ENCODE assay signal across 27 cellular contexts in genomic region chr2:100358554-100358953, GRCh38.
"Had no signal": no experiment of that assay in that cellular context is flagged by ENCODE, and none has a peak within 500 bp of the region (broad histone marks: within the 10 kb centered on the region; RNA-seq: fewer than 3 reads in every experiment).

No MANE protein-coding gene starts in this region.

- FAIRE-seq: urothelium cell line had no signal

- H3K9me3 ChIP-seq: suprapubic skin, testis, thoracic aorta, thyroid gland, transverse colon, upper lobe of right lung, vagina had no signal

- H3K4me1 ChIP-seq: stomach, suprapubic skin, testis, thyroid gland, tibial artery, tibial nerve, transverse colon, upper lobe of left lung, upper lobe of right lung, uterus, vagina had no signal

- H3K27ac ChIP-seq: stomach, suprapubic skin, testis, thoracic aorta, thyroid gland, tibial artery, tibial nerve, transverse colon, upper lobe of left lung, upper lobe of right lung, uterus, vagina had no signal

- H3K27me3 ChIP-seq: stomach, suprapubic skin, testis, thyroid gland, tibial nerve, transverse colon, upper lobe of left lung, upper lobe of right lung, uterus, vagina had no signal

- DNase-seq: stimulated activated CD4-positive, alpha-beta T cell treated with anti-CD3 and anti-CD28 coated beads, Interleukin-2, amount 100 ng/mL, for 48 hours; stimulated activated CD4-positive, alpha-beta T cell treated with anti-CD3 and anti-CD28 coated beads, Interleukin-4, amount 100 ng/mL, for 1 hour; stimulated activated CD4-positive, alpha-beta T cell treated with anti-CD3 and anti-CD28 coated beads, Interleukin-4, amount 100 ng/mL, for 24 hours; stimulated activated CD4-positive, alpha-beta T cell treated with anti-CD3 and anti-CD28 coated beads, Interleukin-4, amount 100 ng/mL, for 4 hours; stimulated activated CD8-positive, alpha-beta memory T cell treated with anti-CD3 and anti-CD28 coated beads, Interleukin-4, amount 100 ng/mL, for 48 hours; stimulated activated naive B cell treated with anti-CD40 and anti-IgM and Interleukin-4, amounts not matched to agents 10 μg/mL and 1 μg/mL and 100 μg/mL, for 72 hours; stimulated activated naive CD4-positive, alpha-beta T cell; stimulated activated naive CD4-positive, alpha-beta T cell treated with Interleukin-2 at 50 U/mL for 16 hours; stimulated activated naive CD8-positive, alpha-beta T cell treated with anti-CD3 and anti-CD28 coated beads, Interleukin-15, amount 100 ng/mL, for 72 hours; stimulated activated naive CD8-positive, alpha-beta T cell treated with anti-CD3 and anti-CD28 coated beads, Interleukin-15, Interleukin-2, amounts not matched to agents 100 U/mL and 50 U/mL, for 24 hours; stomach; substantia nigra; testis; thyroid gland; tibial artery; transverse colon; trophoblast cell; upper lobe of left lung; upper lobe of right lung; uterus had no signal

- H3K4me3 ChIP-seq: stomach, suprapubic skin, testis, thoracic aorta, thyroid gland, tibial artery, tibial nerve, transverse colon, upper lobe of left lung, upper lobe of right lung, uterus, vagina had no signal

- ATAC-seq: stimulated activated effector memory CD8-positive, alpha-beta T cell treated with anti-CD3 and anti-CD28 coated beads, Interleukin-12 subunit alpha, Interleukin-12 subunit beta, amount 100 ng/mL, for 72 hours; stimulated activated memory B cell treated with anti-CD40 and anti-IgM and Interleukin-4, amounts not matched to agents 10 μg/mL and 1 μg/mL and 100 μg/mL, for 72 hours; stimulated activated naive B cell treated with anti-CD40 and anti-IgM and Interleukin-4, amounts not matched to agents 10 μg/mL and 1 μg/mL and 100 μg/mL, for 72 hours; stimulated activated naive CD8-positive, alpha-beta T cell treated with anti-CD3 and anti-CD28 coated beads, Interleukin-15, amount 100 ng/mL, for 72 hours; stimulated activated naive CD8-positive, alpha-beta T cell treated with anti-CD3 and anti-CD28 coated beads, Interleukin-15, Interleukin-2, amounts not matched to agents 100 U/mL and 50 U/mL, for 24 hours; upper lobe of right lung had no signal

- H3K36me3 ChIP-seq: stomach, suprapubic skin, thoracic aorta, thyroid gland, tibial artery, tibial nerve, transverse colon, upper lobe of left lung, upper lobe of right lung, uterus, vagina had no signal
